Comparison of ENCODE assay signal across 7 cellular contexts in genomic region chr15:73927003-73927475, GRCh38. TPM values are rescaled to one million over a fixed set of nuclear protein-coding genes. Genes with fewer than 3 reads are reported as not detected.
DNase-seq lines count a peak whose midpoint lies in the region; ATAC-seq, FAIRE-seq and TF ChIP-seq lines count a peak whose summit lies in the region.

No MANE protein-coding gene starts in this region.

- no peak for TF ChIP-seq POLR2A in GM12878 (IDR thresholded peaks at IDR 0.05; ENCODE audit: low read depth, low read length)

- DNase-seq in HEK293T (ENCODE audit: extremely low spot score) (peak; percentile 52), SJSA1 (ENCODE audit: low read depth in 1 of 2, low spot score in 2 of 2) (no peak), GM12878 (ENCODE audit: low read depth, low spot score) (no peak), iris pigment epithelial cell (ENCODE audit: low read depth) (peak; percentile 44), OCI-M2 (lab: John Stamatoyannopoulos, UW; ENCODE audit: unreplicated experiment) (no peak)
- DNase-seq in stimulated activated CD4-positive, alpha-beta T cell treated with anti-CD3 and anti-CD28 coated beads, Interleukin-1b, Interleukin-23, amount 100 ng/mL, for 4 hours (ENCODE audit: low read depth in 2 of 2) = peak; percentile 33 to 36

- H3K36me3 ChIP-seq in SJSA1 (no peaks in the 10 kb centered on the region), GM12878 (ENCODE audit: control insufficient read depth in 2 of 2, insufficient read depth in 2 of 2, low read length in 1 of 2) (no peaks in the 10 kb centered on the region)

- H3K4me1 ChIP-seq in SJSA1 (replicated peaks) (peaks cover 67% of the 10 kb centered on the region), GM12878 (ENCODE audit: control insufficient read depth, insufficient read depth, low read length) (no peaks in the 10 kb centered on the region)

- no peak overlapping the region for H2AFZ ChIP-seq in GM12878 (ENCODE audit: control insufficient read depth, low read depth, low read length)

- no TSS peak for BruUV-seq in GM12878 (replicated peaks; lab: Mats Ljungman, UMichigan)

- in situ Hi-C loops in GM12878 (cut with MboI) = no loop called here

- H3K9me3 ChIP-seq in SJSA1 (replicated peaks) = peaks cover 5% of the 10 kb centered on the region; the same call in 1 of the 2 replicates
- no peaks in the 10 kb centered on the region for H3K9me3 ChIP-seq in GM12878 (replicated peaks; ENCODE audit: control insufficient read depth, insufficient read depth, low read length)

- WGBS in GM12878 (ENCODE audit: insufficient coverage, insufficient replicate concordance, low lambda C conversion rate, missing lambda C conversion rate) = 10% methylated on average over 38 of the region's 65 CpGs

- no peak for FAIRE-seq in GM12878 (lab: Jason Lieb, UNC)

- no peaks in the 10 kb centered on the region for H4K20me1 ChIP-seq in GM12878 (ENCODE audit: control insufficient read depth, insufficient read depth)

- H3K27ac ChIP-seq in SJSA1 (no peak overlapping the region), GM12878 (ENCODE audit: control insufficient read depth, insufficient read depth) (no peak overlapping the region)

- SMC1A ChIA-PET in GM12878 (lab: Charles Lee; ENCODE audit: uncharacterized antibody, unreplicated experiment) = no interaction called here

- peaks cover 6% of the 10 kb centered on the region for H3K27me3 ChIP-seq in SJSA1 (replicated peaks)
- peaks cover 8 to 14% of the 10 kb centered on the region in 2 experiments for H3K27me3 ChIP-seq in GM12878 (replicated peaks in 1 of 2; ENCODE audit: control insufficient read depth in 2 of 2, insufficient read depth in 2 of 2, low read length in 1 of 2)

- TF ChIP-seq RAD21 in GM12878 (IDR thresholded peaks at IDR 0.05; ENCODE audit: insufficient read depth, low read depth, low read length) = no peak

- H3K4me3 ChIP-seq in SJSA1 (peak overlapping the region; percentile 42), GM12878 (no peak overlapping the region)

- POLR2A ChIA-PET in HEK293T (lab: Yijun Ruan, JAX) = interaction anchor here (0.6 to 3.0 kb wide), 8 partner anchors 10 to 88 kb away, joined by 3 to 17 read pairs (median 4); no protein-coding TSS in a partner anchor
- POLR2A ChIA-PET in GM12878 (lab: Charles Lee) = no interaction called here

- no peak overlapping the region for H3K9ac ChIP-seq in GM12878 (ENCODE audit: control insufficient read depth, insufficient read depth, low read length)

- RAD21 ChIA-PET in GM12878 (lab: Charles Lee; ENCODE audit: unreplicated experiment) = no interaction called here

- peak; percentile 8; the same call in 2 of the 3 replicates for ATAC-seq in GM12878
- ATAC-seq in GM21447 (IDR thresholded peaks at IDR 0.05; ENCODE audit: unreplicated experiment) = no peak

- CTCF ChIA-PET in HEK293T (lab: Yijun Ruan, JAX) = interaction anchor here (0.6 to 2.3 kb wide), 11 partner anchors 9 to 113 kb away, joined by 3 to 13 read pairs (median 5); no protein-coding TSS in a partner anchor
- CTCF ChIA-PET in GM12878 (lab: Yijun Ruan, JAX) = interaction anchor here (1.2 to 1.8 kb wide), 2 partner anchors 30 to 53 kb away, joined by 3 to 4 read pairs; partner anchors contain the start of gene TBC1D21

- peak overlapping the region; percentile 13; the same call in 1 of the 2 replicates for H3K4me2 ChIP-seq in GM12878 (ENCODE audit: control insufficient read depth, insufficient read depth)

- TF ChIP-seq EP300 in GM12878 (IDR thresholded peaks at IDR 0.05; ENCODE audit: borderline replicate concordance in 1 of 2, control insufficient read depth in 1 of 2, low read depth in 2 of 2, low read length in 2 of 2) = no peak

- no peak for TF ChIP-seq CTCF in GM12878 (IDR thresholded peaks at IDR 0.05 in 2 of 3, conservative IDR thresholded peaks at IDR 0.05 in 1 of 3; ENCODE audit: control insufficient read depth in 2 of 3, extremely low read depth in 1 of 3, insufficient read depth in 1 of 3, low read depth in 3 of 3, low read length in 3 of 3)

- H3K79me2 ChIP-seq in GM12878 (ENCODE audit: control insufficient read depth, insufficient read depth, low read length) = no peaks in the 10 kb centered on the region

- intact Hi-C loops in GM12878 (cut with micrococcal nuclease; ENCODE audit: unreplicated experiment) = no loop called here

TF ChIP-seq in HEK293T, 16 proteins besides CTCF, POLR2A, EP300 and RAD21:
- TF ChIP-seq ARNT (IDR thresholded peaks at IDR 0.05) (peak; percentile 66), BHLHE40 (IDR thresholded peaks at IDR 0.05; ENCODE audit: borderline replicate concordance) (no peak), HDGF (IDR thresholded peaks at IDR 0.05; ENCODE audit: borderline replicate concordance) (no peak), SP1 (IDR thresholded peaks at IDR 0.05) (no peak), CTBP1 (IDR thresholded peaks at IDR 0.05; ENCODE audit: borderline replicate concordance) (no peak)
TF ChIP-seq in HEK293T: peak in this region for 1.

TF ChIP-seq in GM12878, 131 proteins besides CTCF, POLR2A, EP300 and RAD21:
- TF ChIP-seq SUZ12 (IDR thresholded peaks at IDR 0.05; ENCODE audit: unreplicated experiment) (peak; percentile 2), ZBTB11 (CRISPR knock-in tag; IDR thresholded peaks at IDR 0.05) (no peak)

RNA-seq across cellular contexts. Expression of gene LOXL1, which starts 0.8 kb away (rescaled TPM):
- 8.3 and 10.1 TPM in 2 replicates for total RNA-seq in SJSA1 (2014; rRNA removed; shearing (Covaris generic))
- total RNA-seq in GM12878 (2013; cell fraction: nucleolus; rRNA removed) = not detected in 2 replicates
- total RNA-seq in GM12878 (2014; rRNA removed) (not detected in 2 replicates), GM12878 (2014; rRNA removed; fragmentation: Illumina TruSeq; extraction: Trizol) (not detected in 2 replicates), GM12878 (2021) (0.11 and 0.15 TPM in 2 replicates)
- polyA plus RNA-seq in GM12878 (2011; ENCODE audit: low read depth) = not detected
- polyA plus RNA-seq in GM12878 (2011; rRNA removed) (not detected in 2 replicates), GM12878 (2014; fragmentation: Illumina TruSeq; extraction: Trizol) (not detected in 2 replicates), GM12878 (2014; fragmentation: Nextera tagmentation; extraction: Ambion mirVana) (not detected), GM12878 (2014; rRNA removed) (not detected in 2 replicates), GM12878 (2016; fragmentation: Nextera tagmentation; extraction: Ambion mirVana) (under 1 TPM in 1 of 2 experiments, not detected in 1; 0.07 TPM)
- polyA plus RNA-seq in GM12878 (2011; cell fraction: cytosol; rRNA removed) = not detected in 2 replicates
- polyA plus RNA-seq in GM12878 (2011; cell fraction: nucleus; rRNA removed) = not detected in 2 replicates
- polyA plus RNA-seq in GM12878 (2012) = not detected in 2 replicates
- not detected in 2 replicates for polyA minus RNA-seq in GM12878 (2011; rRNA and poly(A)+ RNA removed)
- not detected in 2 replicates for polyA minus RNA-seq in GM12878 (2011; cell fraction: cytosol; rRNA and poly(A)+ RNA removed)
- not detected in 2 replicates for polyA minus RNA-seq in GM12878 (2011; cell fraction: nucleus; rRNA and poly(A)+ RNA removed)

RNA-seq across cellular contexts. Expression of gene TBC1D21, which starts 53.7 kb away (rescaled TPM):
- total RNA-seq in SJSA1 (2014; rRNA removed; shearing (Covaris generic)) = not detected in 2 replicates
- total RNA-seq in GM12878 (2013; cell fraction: nucleolus; rRNA removed) = not detected in 2 replicates
- total RNA-seq in GM12878 (2014; rRNA removed) (not detected in 2 replicates), GM12878 (2014; rRNA removed; fragmentation: Illumina TruSeq; extraction: Trizol) (not detected in 2 replicates), GM12878 (2021) (not detected in 2 replicates)
- polyA plus RNA-seq in GM12878 (2011; ENCODE audit: low read depth) = not detected
- polyA plus RNA-seq in GM12878 (2011; rRNA removed) (not detected in 2 replicates), GM12878 (2014; fragmentation: Illumina TruSeq; extraction: Trizol) (not detected in 2 replicates), GM12878 (2014; fragmentation: Nextera tagmentation; extraction: Ambion mirVana) (not detected), GM12878 (2014; rRNA removed) (not detected in 2 replicates), GM12878 (2016; fragmentation: Nextera tagmentation; extraction: Ambion mirVana) (not detected)
- polyA plus RNA-seq in GM12878 (2011; cell fraction: cytosol; rRNA removed) = not detected in 2 replicates
- not detected in 2 replicates for polyA plus RNA-seq in GM12878 (2011; cell fraction: nucleus; rRNA removed)
- not detected in 2 replicates for polyA plus RNA-seq in GM12878 (2012)
- not detected in 2 replicates for polyA minus RNA-seq in GM12878 (2011; rRNA and poly(A)+ RNA removed)
- polyA minus RNA-seq in GM12878 (2011; cell fraction: cytosol; rRNA and poly(A)+ RNA removed) = not detected in 2 replicates
- not detected in 2 replicates for polyA minus RNA-seq in GM12878 (2011; cell fraction: nucleus; rRNA and poly(A)+ RNA removed)

Comparison
In these comparisons a context has a peak if more than half of its experiments do, and no peak if none do; other contexts are left out.
1. DNase-seq: peak in HEK293T (single experiment), iris pigment epithelial cell (single experiment) and stimulated activated CD4-positive, alpha-beta T cell treated with anti-CD3 and anti-CD28 coated beads, Interleukin-1b, Interleukin-23, amount 100 ng/mL, for 4 hours (2 of 2); none in SJSA1 (0 of 2), GM12878 (single experiment) and OCI-M2 (single experiment).